Comparison of ENCODE assay signal across 1 cellular context in the genomic region with DNA sequence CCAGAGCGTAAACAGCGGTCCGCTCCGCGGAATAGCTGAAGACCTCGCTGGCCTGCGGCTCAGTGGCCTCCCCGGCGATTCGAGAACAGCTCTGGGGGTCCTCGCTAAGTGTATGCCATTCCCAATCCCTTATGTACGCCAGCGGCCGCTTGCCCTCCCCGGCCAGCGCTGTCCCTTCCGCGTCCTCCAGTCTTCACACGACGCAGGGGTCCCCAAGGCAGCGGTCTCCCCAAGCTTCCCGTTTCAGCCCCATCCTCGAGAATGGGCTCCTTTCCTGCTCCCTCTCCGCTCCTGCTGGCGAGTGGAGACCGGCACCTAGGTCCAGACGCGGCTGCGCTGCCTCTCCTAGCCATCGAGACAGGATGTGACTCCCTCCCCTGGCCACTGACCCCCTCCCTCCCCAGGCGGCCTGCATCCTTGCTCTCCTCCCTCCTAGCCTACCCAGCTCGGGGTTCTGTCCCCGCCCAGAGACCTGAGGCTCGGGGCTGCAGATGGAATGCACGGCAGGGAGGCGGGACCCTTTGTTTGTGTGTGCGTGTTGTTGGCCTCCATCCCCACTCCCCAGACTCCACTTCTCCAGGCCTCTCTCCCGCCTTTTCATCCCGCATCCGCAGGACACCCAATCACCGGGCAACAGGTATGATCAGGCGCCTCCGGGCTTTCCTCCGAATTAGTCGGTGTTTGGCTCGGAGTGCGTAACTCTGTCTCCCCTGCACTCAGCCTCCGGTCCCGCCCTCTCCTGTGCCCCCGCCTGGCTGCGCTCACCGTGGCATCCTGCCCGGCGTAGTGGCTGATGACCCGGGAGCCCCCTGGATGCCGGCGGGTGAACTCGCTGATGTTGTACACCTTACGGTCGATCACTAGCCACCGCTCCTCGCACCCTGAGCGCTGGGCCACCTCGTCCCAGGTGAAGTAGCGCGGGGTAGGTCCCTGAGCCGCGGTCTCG.
TF ChIP-seq lines count a peak whose summit lies in the region.

No MANE protein-coding gene starts in this region.

TF ChIP-seq in HEK293, 187 proteins besides CTCF, POLR2A, EP300 and RAD21 (continued from another document):
- TF ChIP-seq, protein P1, sequence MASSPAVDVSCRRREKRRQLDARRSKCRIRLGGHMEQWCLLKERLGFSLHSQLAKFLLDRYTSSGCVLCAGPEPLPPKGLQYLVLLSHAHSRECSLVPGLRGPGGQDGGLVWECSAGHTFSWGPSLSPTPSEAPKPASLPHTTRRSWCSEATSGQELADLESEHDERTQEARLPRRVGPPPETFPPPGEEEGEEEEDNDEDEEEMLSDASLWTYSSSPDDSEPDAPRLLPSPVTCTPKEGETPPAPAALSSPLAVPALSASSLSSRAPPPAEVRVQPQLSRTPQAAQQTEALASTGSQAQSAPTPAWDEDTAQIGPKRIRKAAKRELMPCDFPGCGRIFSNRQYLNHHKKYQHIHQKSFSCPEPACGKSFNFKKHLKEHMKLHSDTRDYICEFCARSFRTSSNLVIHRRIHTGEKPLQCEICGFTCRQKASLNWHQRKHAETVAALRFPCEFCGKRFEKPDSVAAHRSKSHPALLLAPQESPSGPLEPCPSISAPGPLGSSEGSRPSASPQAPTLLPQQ (tag by site-specific recombination; IDR thresholded peaks at IDR 0.05): peak; percentile 34; the same call in 1 of the 2 replicates
- TF ChIP-seq ZNF513 (tag by site-specific recombination; IDR thresholded peaks at IDR 0.05) (no peak), SP2 (tag by site-specific recombination; IDR thresholded peaks at IDR 0.05) (peak; percentile 57), KLF16 (tag by site-specific recombination; IDR thresholded peaks at IDR 0.05) (peak; percentile 45; the same call in 1 of the 2 replicates), YY1 (tag by site-specific recombination; IDR thresholded peaks at IDR 0.05) (no peak), ZNF404 (tag by site-specific recombination; IDR thresholded peaks at IDR 0.05) (no peak), SCRT2 (tag by site-specific recombination; IDR thresholded peaks at IDR 0.05) (peak; percentile 97), ZNF600 (tag by site-specific recombination; IDR thresholded peaks at IDR 0.05) (0 out of 2 replicates have a peak, but pooled peaks have one; percentile 40), ZBTB20 (tag by site-specific recombination; IDR thresholded peaks at IDR 0.05) (peak; percentile 18; the same call in 1 of the 2 replicates)
- TF ChIP-seq, protein P2, sequence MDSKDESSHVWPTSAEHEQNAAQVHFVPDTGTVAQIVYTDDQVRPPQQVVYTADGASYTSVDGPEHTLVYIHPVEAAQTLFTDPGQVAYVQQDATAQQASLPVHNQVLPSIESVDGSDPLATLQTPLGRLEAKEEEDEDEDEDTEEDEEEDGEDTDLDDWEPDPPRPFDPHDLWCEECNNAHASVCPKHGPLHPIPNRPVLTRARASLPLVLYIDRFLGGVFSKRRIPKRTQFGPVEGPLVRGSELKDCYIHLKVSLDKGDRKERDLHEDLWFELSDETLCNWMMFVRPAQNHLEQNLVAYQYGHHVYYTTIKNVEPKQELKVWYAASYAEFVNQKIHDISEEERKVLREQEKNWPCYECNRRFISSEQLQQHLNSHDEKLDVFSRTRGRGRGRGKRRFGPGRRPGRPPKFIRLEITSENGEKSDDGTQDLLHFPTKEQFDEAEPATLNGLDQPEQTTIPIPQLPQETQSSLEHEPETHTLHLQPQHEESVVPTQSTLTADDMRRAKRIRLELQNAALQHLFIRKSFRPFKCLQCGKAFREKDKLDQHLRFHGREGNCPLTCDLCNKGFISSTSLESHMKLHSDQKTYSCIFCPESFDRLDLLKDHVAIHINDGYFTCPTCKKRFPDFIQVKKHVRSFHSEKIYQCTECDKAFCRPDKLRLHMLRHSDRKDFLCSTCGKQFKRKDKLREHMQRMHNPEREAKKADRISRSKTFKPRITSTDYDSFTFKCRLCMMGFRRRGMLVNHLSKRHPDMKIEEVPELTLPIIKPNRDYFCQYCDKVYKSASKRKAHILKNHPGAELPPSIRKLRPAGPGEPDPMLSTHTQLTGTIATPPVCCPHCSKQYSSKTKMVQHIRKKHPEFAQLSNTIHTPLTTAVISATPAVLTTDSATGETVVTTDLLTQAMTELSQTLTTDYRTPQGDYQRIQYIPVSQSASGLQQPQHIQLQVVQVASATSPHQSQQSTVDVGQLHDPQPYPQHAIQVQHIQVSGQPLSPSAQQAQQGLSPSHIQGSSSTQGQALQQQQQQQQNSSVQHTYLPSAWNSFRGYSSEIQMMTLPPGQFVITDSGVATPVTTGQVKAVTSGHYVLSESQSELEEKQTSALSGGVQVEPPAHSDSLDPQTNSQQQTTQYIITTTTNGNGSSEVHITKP (tag by site-specific recombination; IDR thresholded peaks at IDR 0.05): no peak
- TF ChIP-seq, protein P3, sequence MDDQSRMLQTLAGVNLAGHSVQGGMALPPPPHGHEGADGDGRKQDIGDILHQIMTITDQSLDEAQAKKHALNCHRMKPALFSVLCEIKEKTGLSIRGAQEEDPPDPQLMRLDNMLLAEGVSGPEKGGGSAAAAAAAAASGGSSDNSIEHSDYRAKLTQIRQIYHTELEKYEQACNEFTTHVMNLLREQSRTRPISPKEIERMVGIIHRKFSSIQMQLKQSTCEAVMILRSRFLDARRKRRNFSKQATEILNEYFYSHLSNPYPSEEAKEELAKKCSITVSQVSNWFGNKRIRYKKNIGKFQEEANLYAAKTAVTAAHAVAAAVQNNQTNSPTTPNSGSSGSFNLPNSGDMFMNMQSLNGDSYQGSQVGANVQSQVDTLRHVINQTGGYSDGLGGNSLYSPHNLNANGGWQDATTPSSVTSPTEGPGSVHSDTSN (CRISPR knock-in tag; IDR thresholded peaks at IDR 0.05): peak; percentile 11; the same call in 1 of the 2 replicates
